Comparison of ENCODE assay signal across 9 cellular contexts in the genomic region with DNA sequence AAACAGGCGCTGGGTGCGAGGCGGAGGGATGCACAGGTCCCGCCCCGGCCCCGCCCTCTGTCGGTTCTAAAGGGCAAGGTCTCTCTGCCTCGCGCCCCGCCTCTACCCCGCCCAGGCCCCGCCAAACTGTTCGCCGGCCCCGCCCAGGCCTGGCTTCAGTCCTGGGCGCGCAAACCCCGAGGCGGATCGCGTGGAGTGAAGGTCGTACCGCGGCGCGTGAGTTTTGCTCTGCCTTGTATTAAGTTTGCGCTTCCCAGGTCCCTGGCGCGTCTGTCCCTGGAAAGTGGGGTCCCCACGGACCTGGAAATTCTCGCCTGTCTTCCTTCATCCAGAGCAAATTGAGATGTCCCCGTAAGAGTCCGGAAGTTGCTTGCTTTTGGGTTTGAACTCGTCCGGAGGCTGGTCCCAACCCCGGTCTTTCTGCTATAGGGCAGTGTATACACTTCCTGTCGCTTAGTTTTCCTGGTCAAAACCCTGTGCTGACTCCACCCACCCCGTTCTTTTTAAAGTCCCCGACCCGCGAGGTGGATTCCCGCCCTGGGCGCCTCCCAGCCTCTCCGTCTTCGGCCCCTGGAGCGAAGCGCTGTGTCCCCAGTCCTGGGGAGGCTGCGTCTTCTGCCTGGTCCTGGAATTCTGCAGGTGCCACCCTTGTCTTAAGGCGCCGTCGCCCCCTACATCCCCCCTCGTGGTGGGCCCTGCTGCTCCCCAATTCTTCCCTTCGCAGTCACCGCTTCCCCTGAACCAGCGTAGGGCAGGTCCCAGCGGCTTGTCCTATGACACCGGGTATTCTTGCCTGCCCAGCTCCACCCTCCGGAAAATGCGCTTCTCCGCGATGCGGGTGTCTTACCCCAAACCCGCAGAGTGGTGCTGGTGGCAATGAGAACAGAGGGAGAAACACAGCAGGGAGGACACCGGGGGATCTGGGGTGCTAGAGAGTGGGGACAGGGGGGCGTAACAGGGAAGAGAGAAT. TPM values are rescaled to one million over a fixed set of nuclear protein-coding genes. Genes with fewer than 3 reads are reported as not detected.
DNase-seq lines count a peak whose midpoint lies in the region; ATAC-seq, FAIRE-seq and TF ChIP-seq lines count a peak whose summit lies in the region.
"Had no signal": no experiment of that assay in that cellular context is flagged by ENCODE, and none has a peak within 500 bp of the region (broad histone marks: within the 10 kb centered on the region; RNA-seq: fewer than 3 reads in every experiment).

No MANE protein-coding gene starts in this region.

- H3K4me3 Mint-ChIP-seq in activated CD4-positive, alpha-beta memory T cell treated with anti-CD3 and anti-CD28 coated beads, Interleukin-2, amount 10 ng/mL, durations not matched to agents 7 days and 5 days = peak overlapping the region; percentile 85

- peaks cover 28% of the 10 kb centered on the region for H3K9me3 Mint-ChIP-seq in activated CD4-positive, alpha-beta memory T cell treated with anti-CD3 and anti-CD28 coated beads, Interleukin-2, amount 10 ng/mL, durations not matched to agents 7 days and 5 days

- DNase-seq in A673 (ENCODE audit: low spot score) (peak; percentile 91), GM19239 (ENCODE audit: insufficient read length, low spot score) (peak; percentile 3), dorsolateral prefrontal cortex (peak; percentile 51 to 93 (median 68)), lung microvascular endothelial cell (ENCODE audit: low read depth in 2 of 2) (peak; percentile 75 to 80), SIG-M5 treated with dmso at 0.1 percent for 504 hours (lab: John Stamatoyannopoulos, UW; ENCODE audit: unreplicated experiment) (no peak)
- DNase-seq in activated CD4-positive, alpha-beta memory T cell treated with anti-CD3 and anti-CD28 coated beads, Interleukin-2, amount 10 ng/mL, durations not matched to agents 7 days and 5 days = peak; percentile 94
- DNase-seq in stimulated activated CD4-positive, alpha-beta T cell treated with anti-CD3 and anti-CD28 coated beads, Interleukin-4, amount 100 ng/mL, for 48 hours (ENCODE audit: low read depth in 2 of 2) = peak; percentile 90 to 92

- POLR2A ChIA-PET in A673 (lab: Charles Lee; ENCODE audit: low non-redundant PET) = no interaction called here
- POLR2A ChIA-PET in activated CD4-positive, alpha-beta memory T cell treated with anti-CD3 and anti-CD28 coated beads, Interleukin-2, amount 10 ng/mL, durations not matched to agents 7 days and 5 days (lab: Charles Lee) = interaction anchor here (1.0 to 1.3 kb wide), 4 partner anchors 8 to 139 kb away, joined by 3 to 5 read pairs (median 3); no protein-coding TSS in a partner anchor

- H3K9me3 ChIP-seq in A673 (ENCODE audit: low read depth, low read length, poor library complexity, severe bottlenecking) = no peaks in the 10 kb centered on the region

- no peak for FAIRE-seq in GM19239 (lab: Jason Lieb, UNC)
- FAIRE-seq: A549 had no signal

- peaks cover 76% of the 10 kb centered on the region for H3K36me3 Mint-ChIP-seq in activated CD4-positive, alpha-beta memory T cell treated with anti-CD3 and anti-CD28 coated beads, Interleukin-2, amount 10 ng/mL, durations not matched to agents 7 days and 5 days (ENCODE audit: low read depth)

- CTCF ChIA-PET in A673 (lab: Charles Lee) = no interaction called here
- CTCF ChIA-PET in activated CD4-positive, alpha-beta memory T cell treated with anti-CD3 and anti-CD28 coated beads, Interleukin-2, amount 10 ng/mL, durations not matched to agents 7 days and 5 days (lab: Charles Lee) = interaction anchor here (0.7 kb wide), 1 partner anchor 16 kb away, joined by 3 read pairs; no protein-coding TSS in a partner anchor

- no peaks in the 10 kb centered on the region for H3K27me3 Mint-ChIP-seq in activated CD4-positive, alpha-beta memory T cell treated with anti-CD3 and anti-CD28 coated beads, Interleukin-2, amount 10 ng/mL, durations not matched to agents 7 days and 5 days

- no peaks in the 10 kb centered on the region for H3K4me1 ChIP-seq in A673 (ENCODE audit: insufficient read depth, low read length, poor library complexity, severe bottlenecking)
- H3K4me1 ChIP-seq: A549 had no signal

- intact Hi-C loops in A673 (cut with micrococcal nuclease; ENCODE audit: unreplicated experiment) = no loop called here
- intact Hi-C loops in dorsolateral prefrontal cortex (cut with DNase I) = no loop called here

- peak overlapping the region; percentile 97 for H3K27ac Mint-ChIP-seq in activated CD4-positive, alpha-beta memory T cell treated with anti-CD3 and anti-CD28 coated beads, Interleukin-2, amount 10 ng/mL, durations not matched to agents 7 days and 5 days

- H3K27me3 ChIP-seq in A673 (replicated peaks; ENCODE audit: insufficient read depth, low read depth, low read length, poor library complexity) = no peaks in the 10 kb centered on the region
- no peaks in the 10 kb centered on the region for H3K27me3 ChIP-seq in dorsolateral prefrontal cortex

- H3K4me3 ChIP-seq in A673 (ENCODE audit: low read depth, low read length, poor library complexity, severe bottlenecking) = peak overlapping the region; percentile 49
- H3K4me3 ChIP-seq in dorsolateral prefrontal cortex = peak overlapping the region; percentile 37 to 79 (median 62)
- H3K4me3 ChIP-seq: A549 had no signal

- peak overlapping the region; percentile 45 for H3K27ac ChIP-seq in A673 (ENCODE audit: low read depth, low read length, poor library complexity, severe bottlenecking)
- peak overlapping the region in 20 of 59 donors; percentile 2 to 76 (median 36) for H3K27ac ChIP-seq in dorsolateral prefrontal cortex
- H3K27ac ChIP-seq: A549 had no signal

- BruUV-seq in A673 (replicated peaks; lab: Mats Ljungman, UMichigan) = no TSS peak

- TF ChIP-seq CTCF in A673 (conservative IDR thresholded peaks at IDR 0.05; ENCODE audit: low read depth, low read length) (no peak), dorsolateral prefrontal cortex (IDR thresholded peaks at IDR 0.05 in 54 of 56, conservative IDR thresholded peaks at IDR 0.05 in 2 of 56; ENCODE audit: low read depth in 1 of 56, partially characterized antibody in 56 of 56) (peak in 20 of 56 donors; percentile 1 to 43 (median 18))

- ATAC-seq in HG03520 (IDR thresholded peaks at IDR 0.05; ENCODE audit: unreplicated experiment) = peak; percentile 85
- ATAC-seq: A549 had no signal

- H3K4me1 Mint-ChIP-seq in activated CD4-positive, alpha-beta memory T cell treated with anti-CD3 and anti-CD28 coated beads, Interleukin-2, amount 10 ng/mL, durations not matched to agents 7 days and 5 days = peaks cover 34% of the 10 kb centered on the region

- no peaks in the 10 kb centered on the region for H3K36me3 ChIP-seq in A673 (ENCODE audit: insufficient read depth, low read length, poor library complexity, severe bottlenecking)

RNA-seq across cellular contexts. Expression of a gene that starts 8.6 kb away (rescaled TPM):
- total RNA-seq in A673 (2021) (15.1 and 19.1 TPM in 2 replicates), dorsolateral prefrontal cortex (10 to 100 TPM; 16.2 to 39.5 (median 27.7) TPM), lung microvascular endothelial cell (8.1 and 14.5 TPM in 2 replicates)
- 10 to 100 TPM; 36.7 to 42.6 TPM for total RNA-seq in activated CD4-positive, alpha-beta memory T cell treated with anti-CD3 and anti-CD28 coated beads, Interleukin-2, amount 10 ng/mL, durations not matched to agents 7 days and 5 days

RNA-seq across cellular contexts. Expression of a gene that starts 34.0 kb away (rescaled TPM):
- 9.8 and 14.7 TPM in 2 replicates for total RNA-seq in A673 (2021)
- 10 to 100 TPM; 29.7 to 30.5 TPM for total RNA-seq in activated CD4-positive, alpha-beta memory T cell treated with anti-CD3 and anti-CD28 coated beads, Interleukin-2, amount 10 ng/mL, durations not matched to agents 7 days and 5 days
- 10 to 100 TPM; 11.8 to 41.0 (median 20.6) TPM for total RNA-seq in dorsolateral prefrontal cortex
- total RNA-seq in lung microvascular endothelial cell = 8.9 and 14.1 TPM in 2 replicates
